Comparison of ENCODE assay signal across 10 cellular contexts in the genomic region with DNA sequence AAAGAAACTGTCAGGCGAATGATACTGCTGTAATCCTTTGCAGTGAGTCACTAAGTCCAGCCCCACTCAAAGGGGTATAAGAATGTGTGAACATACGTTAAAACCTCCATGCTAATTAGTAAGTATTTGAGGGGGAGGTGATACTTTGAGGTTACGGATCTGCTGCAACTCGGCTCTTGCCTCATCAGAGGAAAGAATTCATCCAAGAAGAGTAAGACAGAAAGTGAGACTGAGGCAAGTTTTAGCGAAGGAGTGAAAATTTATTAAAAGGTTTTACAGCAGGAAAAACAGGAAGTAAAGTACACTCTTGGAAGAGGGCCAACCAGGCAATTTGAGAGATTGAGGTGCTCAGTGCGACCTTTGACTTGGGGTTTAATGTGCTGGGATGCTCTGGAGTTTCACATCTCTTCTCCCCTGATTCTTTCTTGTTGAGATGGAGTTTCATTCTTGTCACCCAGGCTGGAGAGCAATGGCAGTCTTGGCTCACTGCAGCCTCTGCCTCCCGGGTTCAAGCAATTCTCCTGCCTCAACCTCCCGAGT. TPM values are rescaled to one million over a fixed set of nuclear protein-coding genes. Genes with fewer than 3 reads are reported as not detected.
DNase-seq lines count a peak whose midpoint lies in the region; ATAC-seq and TF ChIP-seq lines count a peak whose summit lies in the region.
"Had no signal": no experiment of that assay in that cellular context is flagged by ENCODE, and none has a peak within 500 bp of the region (broad histone marks: within the 10 kb centered on the region; RNA-seq: fewer than 3 reads in every experiment).

No MANE protein-coding gene starts in this region.

- no peaks in the 10 kb centered on the region for H3K9me3 ChIP-seq in PC-9 (ENCODE audit: insufficient read depth, low read depth)
- no peaks in the 10 kb centered on the region for H3K9me3 ChIP-seq in mammary epithelial cell (replicated peaks; ENCODE audit: insufficient read depth, low read length)

- no peaks in the 10 kb centered on the region for H3K36me3 ChIP-seq in PC-9 (ENCODE audit: low read depth)
- H3K36me3 ChIP-seq in mammary epithelial cell (ENCODE audit: insufficient read depth, low read length) = no peaks in the 10 kb centered on the region

- peaks cover 7% of the 10 kb centered on the region; the same call in 1 of the 2 replicates for H3F3A ChIP-seq in PC-9 (ENCODE audit: insufficient read depth, low read depth)

- no peaks in the 10 kb centered on the region for H3K79me2 ChIP-seq in PC-9 (ENCODE audit: low read depth)
- no peaks in the 10 kb centered on the region for H3K79me2 ChIP-seq in mammary epithelial cell (ENCODE audit: insufficient read depth, low read length)

- H3K4me1 ChIP-seq in PC-9 (replicated peaks; ENCODE audit: insufficient read depth) (peaks cover 21% of the 10 kb centered on the region), mammary epithelial cell (ENCODE audit: insufficient read depth, low read length) (no peaks in the 10 kb centered on the region)

- H3K4me2 ChIP-seq in PC-9 (peak overlapping the region; percentile 44), mammary epithelial cell (ENCODE audit: insufficient read depth, low read depth, low read length) (no peak overlapping the region)

- peak overlapping the region; percentile 1; the same call in 1 of the 2 replicates for H3K4me3 ChIP-seq in PC-9
- no peak overlapping the region for H3K4me3 ChIP-seq in mammary epithelial cell (replicated peaks in 1 of 3; ENCODE audit: insufficient read depth in 1 of 3, low read depth in 2 of 3, low read length in 3 of 3)
- H3K4me3 ChIP-seq: skin epidermis had no signal

- BruUV-seq in PC-9 (replicated peaks; lab: Mats Ljungman, UMichigan) (no TSS peak), mammary epithelial cell (replicated peaks; lab: Mats Ljungman, UMichigan) (no TSS peak)

- H4K20me1 ChIP-seq in PC-9 (ENCODE audit: insufficient read depth) = no peaks in the 10 kb centered on the region
- H4K20me1 ChIP-seq in mammary epithelial cell (ENCODE audit: insufficient read depth, low read length) = no peaks in the 10 kb centered on the region

- in situ Hi-C loops in mammary epithelial cell (cut with MboI; ENCODE audit: low sequenced_read_pairs in 2 of 2) = no loop called here

- TF ChIP-seq CTCF in PC-9 (conservative IDR thresholded peaks at IDR 0.05) (no peak), mammary epithelial cell (conservative IDR thresholded peaks at IDR 0.05 in 1 of 2, IDR thresholded peaks at IDR 0.05 in 1 of 2; ENCODE audit: extremely low read depth in 1 of 2, insufficient read depth in 1 of 2, low read depth in 1 of 2, low read length in 2 of 2) (no peak)

- H3K27ac ChIP-seq in PC-9 (no peak overlapping the region), mammary epithelial cell (ENCODE audit: insufficient read depth, low read depth, low read length) (no peak overlapping the region)

- no peak overlapping the region for H3K9ac ChIP-seq in mammary epithelial cell (ENCODE audit: insufficient read depth, low read length)

- H2AFZ ChIP-seq in PC-9 = no peak overlapping the region
- no peak overlapping the region for H2AFZ ChIP-seq in mammary epithelial cell (ENCODE audit: low read depth, low read length)

- DNase-seq in DMS53 (lab: John Stamatoyannopoulos, UW) (peak; percentile 9), DMS53 treated with DMSO at 0.1 percent for 48 hours (lab: John Stamatoyannopoulos, UW; ENCODE audit: unreplicated experiment) (no peak), PC-9 (peak in 1 of 2 experiments; percentile 81), mammary epithelial cell (peak; percentile 76), NCI-H2107 (lab: John Stamatoyannopoulos, UW) (no peak)
- peak; percentile 8 to 23 for DNase-seq in stimulated activated CD8-positive, alpha-beta memory T cell treated with anti-CD3 and anti-CD28 coated beads, Interleukin-15, amount 100 ng/mL, for 48 hours (ENCODE audit: low read depth in 2 of 2)

- POLR2A ChIA-PET in PC-9 (lab: Charles Lee; ENCODE audit: unreplicated experiment) = interaction anchor here (0.6 kb wide), 1 partner anchor 318 kb away, joined by 4 read pairs; no protein-coding TSS in a partner anchor

- H3K9me2 ChIP-seq in PC-9 (ENCODE audit: insufficient read depth) = no peaks in the 10 kb centered on the region

- 26% methylated on average over 8 of the region's 8 CpGs for WGBS in mammary epithelial cell (ENCODE audit: low coverage, missing lambda C conversion rate)

- intact Hi-C loops in PC-9 (cut with micrococcal nuclease; ENCODE audit: unreplicated experiment) (no loop called here), mammary epithelial cell (cut with micrococcal nuclease) (no loop called here)

- dilution Hi-C loops in mammary epithelial cell (cut with HindIII; ENCODE audit: low sequenced_read_pairs) = no loop called here

- H3K27me3 ChIP-seq in PC-9 (ENCODE audit: insufficient read depth, low read depth) = peaks cover 17% of the 10 kb centered on the region; the same call in 1 of the 2 replicates
- H3K27me3 ChIP-seq in mammary epithelial cell (ENCODE audit: insufficient read depth, low read length) = no peaks in the 10 kb centered on the region

- ATAC-seq in GM18520 (IDR thresholded peaks at IDR 0.05; ENCODE audit: unreplicated experiment) (no peak), GM19463 (IDR thresholded peaks at IDR 0.05; ENCODE audit: unreplicated experiment) (no peak)

- CTCF ChIA-PET in PC-9 (lab: Charles Lee) = no interaction called here
- CTCF ChIA-PET in mammary epithelial cell (lab: Charles Lee; ENCODE audit: low non-redundant PET) = no interaction called here

RNA-seq across cellular contexts. Expression of gene CLEC4M, which starts 9.8 kb away (rescaled TPM):
- not detected in 2 replicates for total RNA-seq in PC-9 (2021)
- not detected for total RNA-seq in mammary epithelial cell
- not detected for polyA plus RNA-seq in mammary epithelial cell
- not detected for polyA minus RNA-seq in mammary epithelial cell
- total RNA-seq: activated CD8-positive, alpha-beta memory T cell treated with anti-CD3 and anti-CD28 coated beads for 36 hours had no signal

RNA-seq across cellular contexts. Expression of gene CD209, which starts 25.5 kb away (rescaled TPM):
- total RNA-seq in PC-9 (2021) = not detected in 2 replicates
- not detected for total RNA-seq in mammary epithelial cell
- polyA plus RNA-seq in mammary epithelial cell = not detected
- not detected for polyA minus RNA-seq in mammary epithelial cell
- total RNA-seq: activated CD8-positive, alpha-beta memory T cell treated with anti-CD3 and anti-CD28 coated beads for 36 hours had no signal

RNA-seq across cellular contexts. Expression of gene CLEC4G, which starts 40.9 kb away (rescaled TPM):
- total RNA-seq in PC-9 (2021) (not detected in 2 replicates), mammary epithelial cell (not detected)
- not detected for polyA plus RNA-seq in mammary epithelial cell
- polyA minus RNA-seq in mammary epithelial cell = not detected
- total RNA-seq: activated CD8-positive, alpha-beta memory T cell treated with anti-CD3 and anti-CD28 coated beads for 36 hours had no signal

RNA-seq across cellular contexts. Expression of gene EVI5L, which starts 57.2 kb away (rescaled TPM):
- total RNA-seq in PC-9 (2021) = 13.1 and 19.2 TPM in 2 replicates
- 10 to 100 TPM; 15.2 to 17.5 TPM for total RNA-seq in mammary epithelial cell
- polyA plus RNA-seq in mammary epithelial cell = 6.8 TPM
- polyA minus RNA-seq in mammary epithelial cell = 26.1 TPM

Comparison
In these comparisons a context has a peak if more than half of its experiments do, and no peak if none do; other contexts are left out.
1. DNase-seq: peak in DMS53 (single experiment), mammary epithelial cell (single experiment) and stimulated activated CD8-positive, alpha-beta memory T cell treated with anti-CD3 and anti-CD28 coated beads, Interleukin-15, amount 100 ng/mL, for 48 hours (2 of 2); none in DMS53 treated with DMSO at 0.1 percent for 48 hours (single experiment) and NCI-H2107 (single experiment).